6 cellular contexts compared by ENCODE assay signal in the genomic region with DNA sequence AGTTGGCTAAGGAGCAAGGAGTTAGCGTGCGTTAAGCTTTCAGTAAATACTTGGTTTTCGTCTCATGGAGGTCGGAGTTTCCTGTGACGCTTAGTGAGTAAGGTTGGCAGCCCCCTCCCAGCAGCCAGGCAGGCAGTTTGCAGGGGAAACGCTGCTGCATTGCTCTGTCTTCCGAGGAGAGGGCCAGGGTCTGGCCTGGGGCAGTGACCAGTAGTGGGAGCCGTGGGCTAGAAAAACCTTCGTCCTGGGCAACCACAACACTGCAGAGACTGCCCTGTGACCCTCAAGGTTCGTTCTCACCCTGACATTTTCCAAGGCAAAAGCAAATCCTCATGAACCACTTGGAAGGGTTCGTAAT. TPM values are rescaled to one million over a fixed set of nuclear protein-coding genes. Genes with fewer than 3 reads are reported as not detected.
DNase-seq lines count a peak whose midpoint lies in the region; ATAC-seq, FAIRE-seq and TF ChIP-seq lines count a peak whose summit lies in the region.

No MANE protein-coding gene starts in this region.

- 5% methylated on average over 11 of the region's 11 CpGs for WGBS in K562 (ENCODE audit: insufficient coverage, low coverage, missing lambda C conversion rate)

- H3K9ac ChIP-seq in K562 (ENCODE audit: insufficient read depth in 1 of 2, low read depth in 2 of 2, low read length in 2 of 2) = peak overlapping the region; percentile 88 to 100

- POLR2A ChIA-PET in K562 (lab: Yijun Ruan, JAX) = interaction anchor here (0.6 to 1.7 kb wide), 7 partner anchors 11 to 797 kb away, joined by 3 to 11 read pairs (median 4); no protein-coding TSS in a partner anchor

- peak; percentile 48 for FAIRE-seq in K562 (lab: Jason Lieb, UNC)

- H3K9me1 ChIP-seq in K562 (ENCODE audit: control insufficient read depth, insufficient read depth, low read length) = no peaks in the 10 kb centered on the region

- H3K4me1 ChIP-seq in K562 (replicated peaks in 1 of 2; ENCODE audit: control insufficient read depth in 2 of 2, insufficient read depth in 2 of 2, low read length in 2 of 2) = peaks cover 13 to 14% of the 10 kb centered on the region in 2 experiments

- peak overlapping the region; percentile 93 for H3K27ac ChIP-seq in K562 (ENCODE audit: extremely low read depth, low read depth, low read length)

- H3K4me2 ChIP-seq in K562 (ENCODE audit: insufficient read depth, low read length) = peak overlapping the region; percentile 92

- peak overlapping the region; percentile 96 for H3K27ac Mint-ChIP-seq in T-helper 2 cell treated with Interferon-gamma antibody and Interleukin-4, amounts not matched to agents 5 μg/mL and 100 μg/mL, for 36 hours
- H3K27ac Mint-ChIP-seq in natural killer cell = peak overlapping the region; percentile 89 to 95

- H3K36me3 Mint-ChIP-seq in T-helper 2 cell treated with Interferon-gamma antibody and Interleukin-4, amounts not matched to agents 5 μg/mL and 100 μg/mL, for 36 hours (ENCODE audit: low read depth) = peaks cover 2% of the 10 kb centered on the region
- no peaks in the 10 kb centered on the region for H3K36me3 Mint-ChIP-seq in natural killer cell

- ATAC-seq in K562 (peak; percentile 77), natural killer cell (peak in 2 of 3 donors; percentile 4 to 13)

- H3K9me3 ChIP-seq in K562 (replicated peaks; ENCODE audit: control insufficient read depth, insufficient read depth, low read depth, low read length) = no peaks in the 10 kb centered on the region

- H3K4me3 ChIP-seq in K562 = peak overlapping the region; percentile 99

- in situ Hi-C loops in K562 (cut with MboI) = no loop called here
- in situ Hi-C loops in GM13976 (cut with MboI; ENCODE audit: low sequenced_read_pairs, unreplicated experiment) = no loop called here

- intact Hi-C loops in K562 (cut with micrococcal nuclease) (loop anchor here (2.0 kb wide), 1 partner anchor 54 kb away; the partner anchor contains the start of gene IDUA), natural killer cell (cut with micrococcal nuclease) (loop anchor here (1.0 to 5.0 kb wide), 2 partner anchors 41 to 270 kb away; partner anchors contain the start of gene DGKQ)

- CTCF ChIA-PET in K562 (lab: Yijun Ruan, JAX; ENCODE audit: low intra/inter-chr PET ratio) = no interaction called here

- no peak for TF ChIP-seq POLR2A in K562 (conservative IDR thresholded peaks at IDR 0.05)

- DNase-seq in T-helper 2 cell treated with Interferon-gamma antibody and Interleukin-4, amounts not matched to agents 5 μg/mL and 100 μg/mL, for 36 hours (ENCODE audit: low spot score) = no peak
- DNase-seq in T-helper 2 cell (no peak), K562 (ENCODE audit: extremely low read depth in 1 of 4, low spot score in 3 of 4) (peak in 3 of 4 experiments; percentile 45 to 68 (median 66)), natural killer cell (no peak), dedifferentiated amniotic fluid mesenchymal stem cell (ENCODE audit: extremely low spot score) (no peak), GM13976 (ENCODE audit: low spot score) (no peak)

- no peaks in the 10 kb centered on the region for H3K9me3 Mint-ChIP-seq in T-helper 2 cell treated with Interferon-gamma antibody and Interleukin-4, amounts not matched to agents 5 μg/mL and 100 μg/mL, for 36 hours
- H3K9me3 Mint-ChIP-seq in natural killer cell = no peaks in the 10 kb centered on the region

- H3K27me3 ChIP-seq in K562 (ENCODE audit: control insufficient read depth in 2 of 2, insufficient read depth in 2 of 2, low read length in 2 of 2) = no peaks in the 10 kb centered on the region

- no peaks in the 10 kb centered on the region for H3K27me3 Mint-ChIP-seq in T-helper 2 cell treated with Interferon-gamma antibody and Interleukin-4, amounts not matched to agents 5 μg/mL and 100 μg/mL, for 36 hours (ENCODE audit: low read depth)
- H3K27me3 Mint-ChIP-seq in natural killer cell (ENCODE audit: low read depth in 2 of 2) = no peaks in the 10 kb centered on the region

- H3K79me2 ChIP-seq in K562 (ENCODE audit: control insufficient read depth, insufficient read depth, low read length) = peaks cover 54% of the 10 kb centered on the region

- H3K36me3 ChIP-seq in K562 (ENCODE audit: control insufficient read depth, insufficient read depth, low read length) = peaks cover 11% of the 10 kb centered on the region; the same call in 2 of the 3 replicates

- H3K4me3 Mint-ChIP-seq in T-helper 2 cell treated with Interferon-gamma antibody and Interleukin-4, amounts not matched to agents 5 μg/mL and 100 μg/mL, for 36 hours = peak overlapping the region; percentile 97
- peak overlapping the region; percentile 94 for H3K4me3 Mint-ChIP-seq in natural killer cell

- peak overlapping the region; percentile 92 for H2AFZ ChIP-seq in K562 (ENCODE audit: low read depth, low read length)

- TF ChIP-seq CTCF in K562 (IDR thresholded peaks at IDR 0.05 in 2 of 3, conservative IDR thresholded peaks at IDR 0.05 in 1 of 3; ENCODE audit: insufficient read depth in 2 of 3, low read depth in 1 of 3, low read length in 3 of 3) (peak; percentile 38 to 45 (median 45); a peak in 4 of 6 replicates), natural killer cell (IDR thresholded peaks at IDR 0.05) (no peak), GM13976 (IDR thresholded peaks at IDR 0.05; ENCODE audit: borderline replicate concordance, control extremely low read depth, extremely low read depth, insufficient read depth, missing control alignments) (no peak)

- no peak for TF ChIP-seq EP300 in K562 (IDR thresholded peaks at IDR 0.05; ENCODE audit: low read length)

- peak in 1 of 2 experiments; percentile 52; a peak in 2 of 4 replicates for TF ChIP-seq RAD21 in K562 (CRISPR knock-in tag; conservative IDR thresholded peaks at IDR 0.05 in 1 of 2, IDR thresholded peaks at IDR 0.05 in 1 of 2)

- TSS peak; percentile 89 for BruUV-seq in K562 (replicated peaks; lab: Mats Ljungman, UMichigan)

- H3K4me1 Mint-ChIP-seq in T-helper 2 cell treated with Interferon-gamma antibody and Interleukin-4, amounts not matched to agents 5 μg/mL and 100 μg/mL, for 36 hours (ENCODE audit: low read depth) = peaks cover 37% of the 10 kb centered on the region
- H3K4me1 Mint-ChIP-seq in natural killer cell = peaks cover 30 to 42% of the 10 kb centered on the region in 2 donors

- peaks cover 19% of the 10 kb centered on the region; the same call in 1 of the 2 replicates for H4K20me1 ChIP-seq in K562 (replicated peaks; ENCODE audit: control insufficient read depth, insufficient read depth, low read length)

RNA-seq across cellular contexts. Expression of gene TMEM175, which starts 0.4 kb away (rescaled TPM):
- total RNA-seq in K562 (2011; cell fraction: chromatin; rRNA removed; ENCODE audit: low replicate concordance) = 55.5 and 132 TPM in 2 replicates
- total RNA-seq in K562 (2011; cell fraction: nucleolus; rRNA removed) = 80.9 and 84.2 TPM in 2 replicates
- total RNA-seq in K562 (2011; cell fraction: nucleoplasm; rRNA removed) = 71.0 and 82.0 TPM in 2 replicates
- total RNA-seq in K562 (2014; rRNA removed) (14.9 and 17.7 TPM in 2 replicates), K562 (2014; rRNA removed; fragmentation: Illumina TruSeq; extraction: Trizol) (2.4 and 3.7 TPM in 2 replicates), K562 (2015; rRNA removed; fragmentation: Illumina TruSeq; extraction: Trizol) (9.4 and 9.5 TPM in 2 replicates), K562 (2021) (13.8 and 16.9 TPM in 2 replicates), natural killer cell (10 to 100 TPM; 72.8 to 79.8 (median 73.2) TPM)
- polyA plus RNA-seq in K562 (2011; rRNA removed) (11.4 and 28.9 TPM in 2 replicates), K562 (2014; fragmentation: Illumina TruSeq; extraction: Trizol) (8.5 and 21.5 TPM in 2 replicates), K562 (2014; fragmentation: Nextera tagmentation; extraction: Ambion mirVana) (under 1 TPM; 0.13 to 0.18 TPM), K562 (2014; rRNA removed) (22.5 and 30.9 TPM in 2 replicates)
- polyA plus RNA-seq in K562 (2011; cell fraction: cytosol; rRNA removed) = 31.2 and 37.1 TPM in 2 replicates
- polyA plus RNA-seq in K562 (2011; cell fraction: nucleus; rRNA removed) = 373 and 570 TPM in 2 replicates
- polyA plus RNA-seq in K562 (2012) = 18.3 and 42.2 TPM in 2 replicates
- polyA minus RNA-seq in K562 (2011; rRNA and poly(A)+ RNA removed) = 7.2 and 7.6 TPM in 2 replicates
- polyA minus RNA-seq in K562 (2011; cell fraction: cytosol; rRNA and poly(A)+ RNA removed) = 8.2 and 14.5 TPM in 2 replicates
- polyA minus RNA-seq in K562 (2011; cell fraction: nucleus; rRNA and poly(A)+ RNA removed) = 27.3 and 30.2 TPM in 2 replicates

RNA-seq across cellular contexts. Expression of gene GAK, which starts 0.6 kb away (rescaled TPM):
- 336 and 571 TPM in 2 replicates for total RNA-seq in K562 (2011; cell fraction: chromatin; rRNA removed; ENCODE audit: low replicate concordance)
- total RNA-seq in K562 (2011; cell fraction: nucleolus; rRNA removed) = 202 and 228 TPM in 2 replicates
- 235 and 247 TPM in 2 replicates for total RNA-seq in K562 (2011; cell fraction: nucleoplasm; rRNA removed)
- 102 and 105 TPM in 2 replicates for total RNA-seq in K562 (2014; rRNA removed)
- 10.4 and 12.6 TPM in 2 replicates for total RNA-seq in K562 (2014; rRNA removed; fragmentation: Illumina TruSeq; extraction: Trizol)
- 28.4 and 35.4 TPM in 2 replicates for total RNA-seq in K562 (2015; rRNA removed; fragmentation: Illumina TruSeq; extraction: Trizol)
- total RNA-seq in K562 (2021) = 94.1 and 101 TPM in 2 replicates
- polyA plus RNA-seq in K562 (2011; rRNA removed) = 14.9 and 22.4 TPM in 2 replicates
- polyA plus RNA-seq in K562 (2011; cell fraction: cytosol; rRNA removed) = 17.2 and 40.3 TPM in 2 replicates
- 79.9 and 106 TPM in 2 replicates for polyA plus RNA-seq in K562 (2011; cell fraction: nucleus; rRNA removed)
- 48.5 and 55.0 TPM in 2 replicates for polyA plus RNA-seq in K562 (2012)
- polyA plus RNA-seq in K562 (2014; fragmentation: Illumina TruSeq; extraction: Trizol) = 16.2 and 38.2 TPM in 2 replicates
- 1 to 10 TPM; 1.3 to 2.1 TPM for polyA plus RNA-seq in K562 (2014; fragmentation: Nextera tagmentation; extraction: Ambion mirVana)
- polyA plus RNA-seq in K562 (2014; rRNA removed) = 51.9 and 83.2 TPM in 2 replicates
- polyA minus RNA-seq in K562 (2011; rRNA and poly(A)+ RNA removed) = 51.4 and 78.3 TPM in 2 replicates
- polyA minus RNA-seq in K562 (2011; cell fraction: cytosol; rRNA and poly(A)+ RNA removed) = 37.3 and 39.5 TPM in 2 replicates
- polyA minus RNA-seq in K562 (2011; cell fraction: nucleus; rRNA and poly(A)+ RNA removed) = 43.2 and 50.9 TPM in 2 replicates
- 100 to 1,000 TPM; 349 to 358 (median 349) TPM for total RNA-seq in natural killer cell

RNA-seq across cellular contexts. Expression of gene DGKQ, which starts 40.7 kb away (rescaled TPM):
- 27.1 and 96.1 TPM in 2 replicates for total RNA-seq in K562 (2011; cell fraction: chromatin; rRNA removed; ENCODE audit: low replicate concordance)
- total RNA-seq in K562 (2011; cell fraction: nucleolus; rRNA removed) = 70.2 and 86.6 TPM in 2 replicates
- total RNA-seq in K562 (2011; cell fraction: nucleoplasm; rRNA removed) = 28.7 and 35.0 TPM in 2 replicates
- 17.0 and 19.1 TPM in 2 replicates for total RNA-seq in K562 (2014; rRNA removed)
- 1.2 and 1.7 TPM in 2 replicates for total RNA-seq in K562 (2014; rRNA removed; fragmentation: Illumina TruSeq; extraction: Trizol)
- 6.1 and 6.3 TPM in 2 replicates for total RNA-seq in K562 (2015; rRNA removed; fragmentation: Illumina TruSeq; extraction: Trizol)
- 18.4 and 22.0 TPM in 2 replicates for total RNA-seq in K562 (2021)
- 5.6 and 6.8 TPM in 2 replicates for polyA plus RNA-seq in K562 (2011; rRNA removed)
- 5.6 and 16.4 TPM in 2 replicates for polyA plus RNA-seq in K562 (2011; cell fraction: cytosol; rRNA removed)
- 86.6 and 144 TPM in 2 replicates for polyA plus RNA-seq in K562 (2011; cell fraction: nucleus; rRNA removed)
- 13.1 and 23.6 TPM in 2 replicates for polyA plus RNA-seq in K562 (2012)
- polyA plus RNA-seq in K562 (2014; fragmentation: Illumina TruSeq; extraction: Trizol) = 2.6 and 7.3 TPM in 2 replicates
- under 1 TPM; 0.17 to 0.27 TPM for polyA plus RNA-seq in K562 (2014; fragmentation: Nextera tagmentation; extraction: Ambion mirVana)
- polyA plus RNA-seq in K562 (2014; rRNA removed) = 15.3 and 15.7 TPM in 2 replicates
- 1.9 and 2.5 TPM in 2 replicates for polyA minus RNA-seq in K562 (2011; rRNA and poly(A)+ RNA removed)
- 5.5 and 7.7 TPM in 2 replicates for polyA minus RNA-seq in K562 (2011; cell fraction: cytosol; rRNA and poly(A)+ RNA removed)
- 17.1 and 17.2 TPM in 2 replicates for polyA minus RNA-seq in K562 (2011; cell fraction: nucleus; rRNA and poly(A)+ RNA removed)
- 10 to 100 TPM; 64.2 to 79.5 (median 65.2) TPM for total RNA-seq in natural killer cell

RNA-seq across cellular contexts. Expression of gene IDUA, which starts 54.2 kb away (rescaled TPM):
- 7.8 and 35.6 TPM in 2 replicates for total RNA-seq in K562 (2011; cell fraction: chromatin; rRNA removed; ENCODE audit: low replicate concordance)
- 35.8 and 36.4 TPM in 2 replicates for total RNA-seq in K562 (2011; cell fraction: nucleolus; rRNA removed)
- 12.5 and 18.8 TPM in 2 replicates for total RNA-seq in K562 (2011; cell fraction: nucleoplasm; rRNA removed)
- total RNA-seq in K562 (2014; rRNA removed) (9.9 and 10.1 TPM in 2 replicates), K562 (2014; rRNA removed; fragmentation: Illumina TruSeq; extraction: Trizol) (0.26 and 0.69 TPM in 2 replicates), K562 (2015; rRNA removed; fragmentation: Illumina TruSeq; extraction: Trizol) (3.1 and 4.8 TPM in 2 replicates), K562 (2021) (13.6 and 16.1 TPM in 2 replicates), natural killer cell (10 to 100 TPM; 38.7 to 43.6 (median 43.0) TPM)
- polyA plus RNA-seq in K562 (2011; rRNA removed) (1.2 and 2.2 TPM in 2 replicates), K562 (2014; fragmentation: Illumina TruSeq; extraction: Trizol) (0.30 and 1.2 TPM in 2 replicates), K562 (2014; fragmentation: Nextera tagmentation; extraction: Ambion mirVana) (under 1 TPM; 0.04 to 0.13 TPM), K562 (2014; rRNA removed) (11.2 and 14.1 TPM in 2 replicates)
- polyA plus RNA-seq in K562 (2011; cell fraction: cytosol; rRNA removed) = 0.90 and 2.8 TPM in 2 replicates
- 34.5 and 72.8 TPM in 2 replicates for polyA plus RNA-seq in K562 (2011; cell fraction: nucleus; rRNA removed)
- 9.8 and 26.2 TPM in 2 replicates for polyA plus RNA-seq in K562 (2012)
- 0.36 and 0.70 TPM in 2 replicates for polyA minus RNA-seq in K562 (2011; rRNA and poly(A)+ RNA removed)
- polyA minus RNA-seq in K562 (2011; cell fraction: cytosol; rRNA and poly(A)+ RNA removed) = 7.3 and 13.7 TPM in 2 replicates
- polyA minus RNA-seq in K562 (2011; cell fraction: nucleus; rRNA and poly(A)+ RNA removed) = 10.0 and 12.1 TPM in 2 replicates

Comparison
In these comparisons a context has a peak if more than half of its experiments do, and no peak if none do; other contexts are left out.
1. DNase-seq: peak in K562 (3 of 4); none in T-helper 2 cell treated with Interferon-gamma antibody and Interleukin-4, amounts not matched to agents 5 μg/mL and 100 μg/mL, for 36 hours (single experiment), T-helper 2 cell (0 of 5), natural killer cell (single experiment), dedifferentiated amniotic fluid mesenchymal stem cell (single experiment) and GM13976 (single experiment).
2. CTCF ChIP-seq: peak in K562 (3 of 3); none in natural killer cell (single experiment) and GM13976 (single experiment).